34 cellular contexts compared by ENCODE assay signal in genomic region chr2:212170382-212170781, GRCh38.
"Had no signal": no experiment of that assay in that cellular context is flagged by ENCODE, and none has a peak within 500 bp of the region (broad histone marks: within the 10 kb centered on the region; RNA-seq: fewer than 3 reads in every experiment).

No MANE protein-coding gene starts in this region.

- DNase-seq: Karpas-422, Kasumi-1, MG63, MM.1S, MV-4-11, NCI-H1048, NCI-H1092, NCI-H1092 treated with DMSO at 0.1 percent for 48 hours, NCI-H1105, NCI-H1105 treated with DMSO at 0.1 percent for 48 hours, NCI-H1417, NCI-H1417 treated with DMSO at 0.1 percent for 48 hours, NCI-H1436, NCI-H1436 treated with DMSO at 0.1 percent for 48 hours, NCI-H146, NCI-H1694, NCI-H1694 treated with DMSO at 0.1 percent for 48 hours, NCI-H187, NCI-H187 treated with DMSO at 0.1 percent for 48 hours, NCI-H1930, NCI-H2029, NCI-H2029 treated with DMSO at 0.1 percent for 48 hours, NCI-H2081, NCI-H2081 treated with DMSO at 0.1 percent for 48 hours, NCI-H2107, NCI-H2171, NCI-H2171 treated with DMSO at 0.1 percent for 48 hours, NCI-H2227 treated with DMSO at 0.1 percent for 48 hours, NCI-H226, NCI-H345, NCI-H446, NCI-H446 treated with DMSO at 0.1 percent for 48 hours, NCI-H510A had no signal

- H3K36me3 ChIP-seq: MG63 had no signal

- H3K27ac ChIP-seq: KMS-11 had no signal

- H3K27me3 ChIP-seq: MG63 had no signal

- H3K4me3 ChIP-seq: MG63 had no signal

- H3K9me3 ChIP-seq: MG63 had no signal
